ENCODE assay signal across 8 cellular contexts in the genomic region with DNA sequence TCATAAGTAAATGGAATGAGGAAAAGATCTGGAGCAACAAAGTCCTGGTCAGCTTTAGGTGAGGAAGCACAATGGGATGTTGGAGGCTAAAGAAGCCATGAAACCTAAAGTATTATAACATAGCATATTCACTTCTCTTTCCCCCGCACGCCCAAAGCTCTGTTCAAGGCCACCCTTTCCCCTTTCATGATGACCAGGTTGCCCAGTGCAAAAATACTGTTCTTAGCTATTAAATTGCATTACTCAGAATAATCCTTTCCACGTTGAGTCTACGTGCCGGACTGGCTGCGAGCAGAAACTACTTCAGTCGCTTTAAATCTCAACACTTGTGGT. TPM values are rescaled to one million over a fixed set of nuclear protein-coding genes. Genes with fewer than 3 reads are reported as not detected.
DNase-seq lines count a peak whose midpoint lies in the region; ATAC-seq and FAIRE-seq lines count a peak whose summit lies in the region.

No MANE protein-coding gene starts in this region.

- H3K4me1 Mint-ChIP-seq in activated T-cell treated with anti-CD3 and anti-CD28 coated beads, Interleukin-2, amount 50 U/mL, for 24 hours (ENCODE audit: low read depth): peaks cover 56% of the 10 kb centered on the region
- peaks cover 51% of the 10 kb centered on the region for H3K4me1 Mint-ChIP-seq in activated naive CD8-positive, alpha-beta T cell treated with anti-CD3 and anti-CD28 coated beads, Interleukin-2, amount 50 U/mL, for 24 hours

- no peak for FAIRE-seq in urothelium cell line (lab: Jason Lieb, UNC)

- peak overlapping the region; percentile 85 for H3K27ac ChIP-seq in layer of hippocampus (ENCODE audit: low read depth, low read length)
- H3K27ac ChIP-seq in thymus (ENCODE audit: low read depth): peak overlapping the region; percentile 88

- no peaks in the 10 kb centered on the region for H3K27me3 ChIP-seq in layer of hippocampus (ENCODE audit: control insufficient read depth, insufficient read depth, low read length)
- no peaks in the 10 kb centered on the region for H3K27me3 ChIP-seq in thymus (ENCODE audit: control insufficient read depth, insufficient read depth)

- H3K9me3 Mint-ChIP-seq in activated T-cell treated with anti-CD3 and anti-CD28 coated beads, Interleukin-2, amount 50 U/mL, for 24 hours: no peaks in the 10 kb centered on the region
- H3K9me3 Mint-ChIP-seq in activated naive CD8-positive, alpha-beta T cell treated with anti-CD3 and anti-CD28 coated beads, Interleukin-2, amount 50 U/mL, for 24 hours: no peaks in the 10 kb centered on the region

- WGBS in thymus: 12% methylated on average over 7 of the region's 7 CpGs

- H3K4me1 ChIP-seq in thymus (ENCODE audit: control insufficient read depth, insufficient read depth, low read length): peaks cover 19% of the 10 kb centered on the region

- H3K36me3 ChIP-seq in thymus (ENCODE audit: control insufficient read depth, insufficient read depth): no peaks in the 10 kb centered on the region

- no peaks in the 10 kb centered on the region for H3K9me3 ChIP-seq in thymus (ENCODE audit: control insufficient read depth)

- peak overlapping the region; percentile 57 for H3K4me3 ChIP-seq in thymus (ENCODE audit: low read length)

- H3K4me3 Mint-ChIP-seq in activated T-cell treated with anti-CD3 and anti-CD28 coated beads, Interleukin-2, amount 50 U/mL, for 24 hours: peak overlapping the region; percentile 90
- peak overlapping the region; percentile 86 for H3K4me3 Mint-ChIP-seq in activated naive CD8-positive, alpha-beta T cell treated with anti-CD3 and anti-CD28 coated beads, Interleukin-2, amount 50 U/mL, for 24 hours

- H3K27ac Mint-ChIP-seq in activated T-cell treated with anti-CD3 and anti-CD28 coated beads, Interleukin-2, amount 50 U/mL, for 24 hours: peak overlapping the region; percentile 96
- H3K27ac Mint-ChIP-seq in activated naive CD8-positive, alpha-beta T cell treated with anti-CD3 and anti-CD28 coated beads, Interleukin-2, amount 50 U/mL, for 24 hours: peak overlapping the region; percentile 76

- no peak for DNase-seq in activated T-cell treated with anti-CD3 and anti-CD28 coated beads, Interleukin-2, amount 50 U/mL, for 24 hours
- no peak for DNase-seq in activated T-cell treated with anti-CD3 and anti-CD28 coated beads, Interleukin-2, amount 50 U/mL, for 1 hour
- DNase-seq in activated naive CD8-positive, alpha-beta T cell treated with anti-CD3 and anti-CD28 coated beads, Interleukin-2, amount 50 U/mL, for 24 hours: no peak
- no peak for DNase-seq in activated CD4-positive, CD25-positive, alpha-beta regulatory T cell (lab: John Stamatoyannopoulos, UW)
- DNase-seq in HuH-7.5 (ENCODE audit: low spot score) (no peak), urothelium cell line (ENCODE audit: low spot score) (no peak)

- no peaks in the 10 kb centered on the region for H3K27me3 Mint-ChIP-seq in activated T-cell treated with anti-CD3 and anti-CD28 coated beads, Interleukin-2, amount 50 U/mL, for 24 hours
- H3K27me3 Mint-ChIP-seq in activated naive CD8-positive, alpha-beta T cell treated with anti-CD3 and anti-CD28 coated beads, Interleukin-2, amount 50 U/mL, for 24 hours: no peaks in the 10 kb centered on the region

- no peak for ATAC-seq in activated naive CD8-positive, alpha-beta T cell treated with anti-CD3 and anti-CD28 coated beads, Interleukin-2, amount 50 U/mL, for 24 hours

- H3K36me3 Mint-ChIP-seq in activated T-cell treated with anti-CD3 and anti-CD28 coated beads, Interleukin-2, amount 50 U/mL, for 24 hours (ENCODE audit: low read depth): peaks cover 16% of the 10 kb centered on the region
- no peaks in the 10 kb centered on the region for H3K36me3 Mint-ChIP-seq in activated naive CD8-positive, alpha-beta T cell treated with anti-CD3 and anti-CD28 coated beads, Interleukin-2, amount 50 U/mL, for 24 hours (ENCODE audit: low read depth)

RNA-seq across cellular contexts. Expression of a gene that starts 0.6 kb away (rescaled TPM):
- polyA plus RNA-seq in thymus: 8.1 TPM

RNA-seq across cellular contexts. Expression of a gene that starts 54.2 kb away (rescaled TPM):
- polyA plus RNA-seq in thymus: 15.6 TPM
